In genomic region chr2:63875758-63876710, GRCh38 we compare ENCODE assay signal across 10 cellular contexts. TPM values are rescaled to one million over a fixed set of nuclear protein-coding genes. Genes with fewer than 3 reads are reported as not detected.
A peak's percentile ranks its signal among the peaks of the same experiment; 100 is the strongest.
DNase-seq lines count a peak whose midpoint lies in the region; ATAC-seq and TF ChIP-seq lines count a peak whose summit lies in the region.
"Had no signal": no experiment of that assay in that cellular context is flagged by ENCODE, and none has a peak within 500 bp of the region (broad histone marks: within the 10 kb centered on the region; RNA-seq: fewer than 3 reads in every experiment).

No MANE protein-coding gene starts in this region.

- peaks cover 72% of the 10 kb centered on the region for H3K36me3 Mint-ChIP-seq in activated T-cell treated with anti-CD3 and anti-CD28 coated beads, Interleukin-2, amount 50 U/mL, for 24 hours (ENCODE audit: low read depth)

- H3K36me3 ChIP-seq in lower lobe of right lung (peaks cover 19% of the 10 kb centered on the region), tibial artery (peaks cover 6 to 17% (median 12%) of the 10 kb centered on the region in 3 donors)

- intact Hi-C loops in lower lobe of right lung (cut with DNase I) (no loop called here), tibial artery (cut with DNase I; ENCODE audit: low total_unique reads) (no loop called here)

- TF ChIP-seq CTCF in lower lobe of right lung (IDR thresholded peaks at IDR 0.05) = no peak
- no peak for TF ChIP-seq CTCF in tibial artery (IDR thresholded peaks at IDR 0.05)

- peaks cover 6% of the 10 kb centered on the region for H3K9me3 Mint-ChIP-seq in activated T-cell treated with anti-CD3 and anti-CD28 coated beads, Interleukin-2, amount 50 U/mL, for 24 hours

- H3K27ac ChIP-seq in cingulate gyrus (ENCODE audit: low read depth, low read length) = peak overlapping the region; percentile 43
- no peak overlapping the region for H3K27ac ChIP-seq in lower lobe of right lung
- H3K27ac ChIP-seq in tibial artery = peak overlapping the region; percentile 59 to 61

- H3K27ac Mint-ChIP-seq in activated T-cell treated with anti-CD3 and anti-CD28 coated beads, Interleukin-2, amount 50 U/mL, for 24 hours = peak overlapping the region; percentile 65
- H3K27ac Mint-ChIP-seq: activated CD4-positive, alpha-beta T cell treated with anti-CD3 and anti-CD28 coated beads, Interleukin-2, amount 10 ng/mL, durations not matched to agents 7 days and 5 days had no signal

- peaks cover 56% of the 10 kb centered on the region for H3K4me1 Mint-ChIP-seq in activated T-cell treated with anti-CD3 and anti-CD28 coated beads, Interleukin-2, amount 50 U/mL, for 24 hours (ENCODE audit: low read depth)

- H3K27me3 ChIP-seq in lower lobe of right lung (ENCODE audit: low read depth) (no peaks in the 10 kb centered on the region), tibial artery (no peaks in the 10 kb centered on the region)

- H3K27me3 Mint-ChIP-seq in activated T-cell treated with anti-CD3 and anti-CD28 coated beads, Interleukin-2, amount 50 U/mL, for 24 hours = no peaks in the 10 kb centered on the region
- H3K27me3 Mint-ChIP-seq: activated CD4-positive, alpha-beta T cell treated with anti-CD3 and anti-CD28 coated beads, Interleukin-2, amount 10 ng/mL, durations not matched to agents 7 days and 5 days had no signal

- peak; percentile 61 to 76 for ATAC-seq in lower lobe of right lung

- no peak overlapping the region for H3K4me3 Mint-ChIP-seq in activated T-cell treated with anti-CD3 and anti-CD28 coated beads, Interleukin-2, amount 50 U/mL, for 24 hours
- H3K4me3 Mint-ChIP-seq: activated CD4-positive, alpha-beta T cell treated with anti-CD3 and anti-CD28 coated beads, Interleukin-2, amount 10 ng/mL, durations not matched to agents 7 days and 5 days had no signal

- H3K4me1 ChIP-seq in lower lobe of right lung (peaks cover 35% of the 10 kb centered on the region), tibial artery (peaks cover 0 to 53% (median 43%) of the 10 kb centered on the region in 4 donors)

- H3K4me3 ChIP-seq in lower lobe of right lung (no peak overlapping the region), tibial artery (no peak overlapping the region)

- no peak for DNase-seq in activated T-cell treated with anti-CD3 and anti-CD28 coated beads, Interleukin-2, amount 50 U/mL, for 24 hours
- DNase-seq in activated T-cell treated with anti-CD3 and anti-CD28 coated beads, Interleukin-2, amount 50 U/mL, for 48 hours = no peak
- DNase-seq in lower lobe of right lung (no peak), tibial artery (no peak), NCI-H345 (lab: John Stamatoyannopoulos, UW) (no peak), HuH-7.5 (ENCODE audit: low spot score) (no peak), 8988T (no peak)
- DNase-seq: activated CD4-positive, alpha-beta T cell treated with anti-CD3 and anti-CD28 coated beads, Interleukin-2, amount 10 ng/mL, durations not matched to agents 7 days and 5 days; NCI-H524 treated with DMSO at 0.1 percent for 48 hours had no signal

- H3K9me3 ChIP-seq in lower lobe of right lung (no peaks in the 10 kb centered on the region), tibial artery (no peaks in the 10 kb centered on the region)

RNA-seq across cellular contexts. Expression of gene UGP2, which starts 34.3 kb away (rescaled TPM):
- 144 TPM for total RNA-seq in lower lobe of right lung
